ENCODE assay signal across 8 cellular contexts in the genomic region with DNA sequence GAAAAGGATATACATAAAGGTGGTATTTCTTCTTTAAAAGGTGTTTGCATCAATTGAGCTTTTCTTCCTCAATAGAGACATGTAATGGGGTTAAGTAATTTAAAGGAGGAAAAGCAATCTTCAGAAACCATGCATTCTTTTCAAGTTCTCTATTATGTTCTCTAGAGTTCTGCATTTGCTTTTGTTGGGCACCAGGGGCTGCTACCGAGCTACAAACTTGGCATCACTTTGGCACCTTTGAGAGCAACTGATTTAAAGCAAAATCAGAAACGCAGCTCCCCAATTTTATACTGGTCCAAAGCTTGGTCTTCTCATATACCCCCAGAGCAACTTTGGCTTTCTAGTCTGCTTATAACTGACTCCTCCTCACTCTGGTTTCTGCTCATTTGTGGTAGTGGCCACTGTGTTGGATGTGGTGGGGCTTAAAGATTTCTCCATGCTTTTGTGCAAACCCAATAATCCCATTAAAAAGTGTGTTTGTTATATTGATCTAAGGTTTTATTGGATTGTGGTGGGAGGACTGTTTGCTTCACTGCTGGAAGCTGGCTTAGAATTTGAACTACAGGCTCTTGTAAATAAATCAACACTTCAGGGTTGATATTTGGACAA.
DNase-seq lines count a peak whose midpoint lies in the region; ATAC-seq and TF ChIP-seq lines count a peak whose summit lies in the region.

No MANE protein-coding gene starts in this region.

- POLR2A ChIA-PET in Panc1 (lab: Charles Lee) = interaction anchor here (0.6 to 0.7 kb wide), 2 partner anchors 10 to 989 kb away, joined by 3 to 4 read pairs; no protein-coding TSS in a partner anchor

- no peak overlapping the region for H3K4me3 Mint-ChIP-seq in progenitor cell of endocrine pancreas (ENCODE audit: low read depth)

- H3K27ac ChIP-seq in Panc1 (ENCODE audit: low read length) = no peak overlapping the region

- H3K27me3 ChIP-seq in Panc1 (ENCODE audit: control insufficient read depth, insufficient read depth, low read length) = no peaks in the 10 kb centered on the region

- H3K4me1 Mint-ChIP-seq in progenitor cell of endocrine pancreas (ENCODE audit: low read depth) = peaks cover 12% of the 10 kb centered on the region

- DNase-seq in AG09319 (ENCODE audit: extremely low read depth, low read depth) (peak; percentile 24), HS-27A (ENCODE audit: low read depth) (peak; percentile 4), Panc1 (ENCODE audit: low read depth, low spot score) (peak; percentile 28), fibroblast of the conjunctiva (ENCODE audit: low read depth) (peak; percentile 43), progenitor cell of endocrine pancreas (ENCODE audit: low spot score, unreplicated experiment) (peak; percentile 13), NK-92 (lab: John Stamatoyannopoulos, UW; ENCODE audit: unreplicated experiment) (no peak)

- no peaks in the 10 kb centered on the region for H3K36me3 Mint-ChIP-seq in progenitor cell of endocrine pancreas (ENCODE audit: insufficient read depth)

- no TSS peak for BruUV-seq in Panc1 (replicated peaks; lab: Mats Ljungman, UMichigan)

- no peaks in the 10 kb centered on the region for H3K9me3 ChIP-seq in Panc1 (ENCODE audit: control insufficient read depth, insufficient read depth, low read depth, low read length)

- no peaks in the 10 kb centered on the region for H3K9me3 Mint-ChIP-seq in progenitor cell of endocrine pancreas (ENCODE audit: low read depth)

- peak; percentile 68 for ATAC-seq in GM18519 (IDR thresholded peaks at IDR 0.05; ENCODE audit: low FRiP score, unreplicated experiment)
- ATAC-seq in Panc1 = peak; percentile 65
- ATAC-seq in GM21737 (IDR thresholded peaks at IDR 0.05; ENCODE audit: unreplicated experiment) = no peak

- intact Hi-C loops in Panc1 (cut with micrococcal nuclease; ENCODE audit: unreplicated experiment) = loop anchor here (2.0 to 10.0 kb wide), 3 partner anchors 414 to 666 kb away; no protein-coding TSS in a partner anchor

- no peaks in the 10 kb centered on the region for H3K36me3 ChIP-seq in Panc1 (ENCODE audit: control insufficient read depth, insufficient read depth, low read length)

- no peaks in the 10 kb centered on the region for H3K27me3 Mint-ChIP-seq in progenitor cell of endocrine pancreas

- no peaks in the 10 kb centered on the region for H3K4me1 ChIP-seq in Panc1 (ENCODE audit: control insufficient read depth, insufficient read depth, low read length)

- no peak overlapping the region for H3K27ac Mint-ChIP-seq in progenitor cell of endocrine pancreas

- CTCF ChIA-PET in Panc1 (lab: Charles Lee) = no interaction called here

- H3K4me3 ChIP-seq in Panc1 (ENCODE audit: low read depth in 2 of 2, low read length in 2 of 2) = no peak overlapping the region

- TF ChIP-seq CTCF in AG09319 (IDR thresholded peaks at IDR 0.05; ENCODE audit: low read depth, low read length) (peak; percentile 98), Panc1 (IDR thresholded peaks at IDR 0.05) (peak; percentile 85), progenitor cell of endocrine pancreas (IDR thresholded peaks at IDR 0.05; ENCODE audit: unreplicated experiment) (peak; percentile 73)

- in situ Hi-C loops in Panc1 (cut with HindIII; ENCODE audit: low pct_unique_long_range_greater_than_20kb, low sequenced_read_pairs) = no loop called here
